ENCODE assay signal across 8 cellular contexts in the genomic region with DNA sequence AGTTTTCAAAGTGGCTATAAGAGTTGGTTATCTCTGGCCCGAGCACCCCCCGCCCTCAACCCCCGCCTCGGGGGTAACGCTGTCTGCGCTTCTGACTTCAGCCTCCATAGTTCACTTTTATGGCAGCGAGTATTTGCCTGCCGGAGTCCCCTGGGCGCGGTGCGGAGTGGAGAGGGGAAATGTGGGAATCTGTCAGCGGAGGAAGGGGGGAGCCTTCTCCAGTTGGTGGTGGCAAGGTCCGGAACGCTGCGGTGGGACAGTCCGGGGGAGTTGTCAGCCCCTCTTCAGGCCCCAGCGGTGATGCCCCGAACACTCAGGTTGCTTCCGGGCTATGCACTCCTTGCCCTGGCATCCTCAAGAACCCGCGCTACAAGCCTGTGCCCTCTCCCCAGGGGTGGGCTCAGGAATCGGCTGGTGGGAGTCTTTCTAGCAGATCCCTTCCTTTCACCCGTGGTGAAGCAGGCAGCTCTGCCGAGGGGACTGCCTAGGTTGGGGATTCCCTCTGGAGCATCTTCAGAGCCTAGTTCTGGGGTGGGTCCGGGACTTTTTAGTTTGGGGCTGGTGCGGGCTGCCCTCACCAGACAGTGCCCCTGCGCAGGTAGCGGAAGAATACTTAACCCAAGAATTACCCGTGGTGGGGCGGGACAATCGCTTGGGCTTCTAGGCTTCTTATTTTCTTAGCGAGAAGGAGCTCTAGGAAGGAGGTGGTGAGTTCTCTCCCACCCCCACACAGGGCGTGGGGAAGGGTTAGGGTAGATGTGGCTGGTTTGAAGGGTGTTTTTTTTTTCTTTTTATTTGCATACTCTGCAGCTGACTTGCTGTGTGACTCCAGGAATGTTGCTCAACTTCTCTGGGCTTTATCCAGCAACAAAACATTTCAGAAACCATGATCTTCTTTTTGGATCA. TPM values are rescaled to one million over a fixed set of nuclear protein-coding genes. Genes with fewer than 3 reads are reported as not detected.
DNase-seq lines count a peak whose midpoint lies in the region; ATAC-seq, FAIRE-seq and TF ChIP-seq lines count a peak whose summit lies in the region.

No MANE protein-coding gene starts in this region.

- H3K27me3 ChIP-seq in subcutaneous abdominal adipose tissue (ENCODE audit: control insufficient read depth in 5 of 5, insufficient read depth in 4 of 5, low read length in 5 of 5) = no peaks in the 10 kb centered on the region

- no peaks in the 10 kb centered on the region for H3K9me3 Mint-ChIP-seq in activated T-helper 2 cell treated with anti-CD3 and anti-CD28 coated beads, Interferon-gamma antibody, Interleukin-2, Interleukin-4, amounts not matched to agents 10 μg/mL and 5 μg/mL and 100 μg/mL, durations not matched to agents 14 hours and 24 hours and 36 hours

- peaks cover 7 to 32% of the 10 kb centered on the region in 2 donors for H3K4me1 ChIP-seq in kidney (ENCODE audit: control insufficient read depth in 1 of 2, insufficient read depth in 1 of 2, low read depth in 1 of 2, low read length in 2 of 2)
- peaks cover 25 to 93% (median 82%) of the 10 kb centered on the region in 5 donors for H3K4me1 ChIP-seq in subcutaneous abdominal adipose tissue (ENCODE audit: control insufficient read depth in 5 of 5, insufficient read depth in 5 of 5, low read length in 5 of 5)

- no peak overlapping the region for H3K27ac ChIP-seq in kidney (ENCODE audit: low read depth in 2 of 2, low read length in 2 of 2)
- peak overlapping the region; percentile 58 for H3K27ac ChIP-seq in subcutaneous abdominal adipose tissue (ENCODE audit: low read depth, low read length)

- ATAC-seq in HG03378 (IDR thresholded peaks at IDR 0.05; ENCODE audit: unreplicated experiment) = no peak
- ATAC-seq in HG03196 (IDR thresholded peaks at IDR 0.05; ENCODE audit: unreplicated experiment) = no peak

- TF ChIP-seq CTCF in kidney (IDR thresholded peaks at IDR 0.05; ENCODE audit: borderline replicate concordance, extremely low read depth, insufficient read depth) = no peak

- DNase-seq in NCI-H1105 treated with DMSO at 0.1 percent for 48 hours (lab: John Stamatoyannopoulos, UW) (peak; percentile 26), NCI-H1105 (lab: John Stamatoyannopoulos, UW) (no peak), kidney (peak; percentile 76), cerebellum (ENCODE audit: low spot score) (no peak)
- no peak for DNase-seq in activated T-helper 2 cell treated with anti-CD3 and anti-CD28 coated beads, Interferon-gamma antibody, Interleukin-2, Interleukin-4, amounts not matched to agents 10 μg/mL and 5 μg/mL and 100 μg/mL, durations not matched to agents 14 hours and 24 hours and 36 hours (ENCODE audit: low spot score)

- H3K36me3 Mint-ChIP-seq in activated T-helper 2 cell treated with anti-CD3 and anti-CD28 coated beads, Interferon-gamma antibody, Interleukin-2, Interleukin-4, amounts not matched to agents 10 μg/mL and 5 μg/mL and 100 μg/mL, durations not matched to agents 14 hours and 24 hours and 36 hours (ENCODE audit: low read depth) = no peaks in the 10 kb centered on the region

- peaks cover 55% of the 10 kb centered on the region for H3K27me3 Mint-ChIP-seq in activated T-helper 2 cell treated with anti-CD3 and anti-CD28 coated beads, Interferon-gamma antibody, Interleukin-2, Interleukin-4, amounts not matched to agents 10 μg/mL and 5 μg/mL and 100 μg/mL, durations not matched to agents 14 hours and 24 hours and 36 hours (ENCODE audit: low read depth)

- H3K4me3 ChIP-seq in kidney (ENCODE audit: low read length in 2 of 2) = peak overlapping the region; percentile 67 to 75
- H3K4me3 ChIP-seq in subcutaneous abdominal adipose tissue (ENCODE audit: low read depth in 1 of 5, low read length in 5 of 5) = peak overlapping the region; percentile 84 to 91 (median 84)

- H3K4me1 Mint-ChIP-seq in activated T-helper 2 cell treated with anti-CD3 and anti-CD28 coated beads, Interferon-gamma antibody, Interleukin-2, Interleukin-4, amounts not matched to agents 10 μg/mL and 5 μg/mL and 100 μg/mL, durations not matched to agents 14 hours and 24 hours and 36 hours (ENCODE audit: low read depth) = peaks cover 15% of the 10 kb centered on the region

- H3K36me3 ChIP-seq in kidney (ENCODE audit: control insufficient read depth in 1 of 2, insufficient read depth in 2 of 2, low read length in 2 of 2) (no peaks in the 10 kb centered on the region), subcutaneous abdominal adipose tissue (ENCODE audit: control insufficient read depth in 5 of 5, insufficient read depth in 5 of 5, low read length in 5 of 5) (peaks cover 0 to 14% (median 5%) of the 10 kb centered on the region in 5 donors)

- H3K9ac ChIP-seq in kidney (ENCODE audit: low read length in 2 of 2) (peak overlapping the region; percentile 55 to 67), subcutaneous abdominal adipose tissue (ENCODE audit: low read length in 5 of 5) (peak overlapping the region; percentile 42 to 86 (median 74))

- no peaks in the 10 kb centered on the region for H3K9me3 ChIP-seq in kidney (ENCODE audit: control insufficient read depth in 1 of 2, low read length in 2 of 2)
- no peaks in the 10 kb centered on the region for H3K9me3 ChIP-seq in subcutaneous abdominal adipose tissue (ENCODE audit: control insufficient read depth in 5 of 5, low read length in 5 of 5)

- intact Hi-C loops in activated T-helper 2 cell treated with anti-CD3 and anti-CD28 coated beads, Interferon-gamma antibody, Interleukin-2, Interleukin-4, amounts not matched to agents 10 μg/mL and 5 μg/mL and 100 μg/mL, durations not matched to agents 14 hours and 24 hours and 36 hours (cut with micrococcal nuclease) = no loop called here
- intact Hi-C loops in kidney (cut with DNase I) = no loop called here

- peak overlapping the region; percentile 81 for H3K4me3 Mint-ChIP-seq in activated T-helper 2 cell treated with anti-CD3 and anti-CD28 coated beads, Interferon-gamma antibody, Interleukin-2, Interleukin-4, amounts not matched to agents 10 μg/mL and 5 μg/mL and 100 μg/mL, durations not matched to agents 14 hours and 24 hours and 36 hours (ENCODE audit: low read depth)

- no peak overlapping the region for H3K27ac Mint-ChIP-seq in activated T-helper 2 cell treated with anti-CD3 and anti-CD28 coated beads, Interferon-gamma antibody, Interleukin-2, Interleukin-4, amounts not matched to agents 10 μg/mL and 5 μg/mL and 100 μg/mL, durations not matched to agents 14 hours and 24 hours and 36 hours

- no peak for FAIRE-seq in kidney (lab: Jason Lieb, UNC)

RNA-seq across cellular contexts. Expression of gene ATOH8, which starts 1.6 kb away (rescaled TPM):
- 0.07 and 0.11 TPM in 2 replicates for total RNA-seq in activated T-helper 2 cell treated with anti-CD3 and anti-CD28 coated beads, Interferon-gamma antibody, Interleukin-2, Interleukin-4, amounts not matched to agents 10 μg/mL and 5 μg/mL and 100 μg/mL, durations not matched to agents 14 hours and 24 hours and 36 hours
- total RNA-seq in kidney = 11.2 TPM
- polyA plus RNA-seq in kidney (ENCODE audit: insufficient read depth, low read depth, low replicate concordance) = 18.6 TPM
- total RNA-seq in cerebellum = 13.2 TPM

Comparison
In these comparisons a context has a peak if more than half of its experiments do, and no peak if none do; other contexts are left out.
1. DNase-seq: peak in NCI-H1105 treated with DMSO at 0.1 percent for 48 hours (single experiment) and kidney (single experiment); none in NCI-H1105 (single experiment), activated T-helper 2 cell treated with anti-CD3 and anti-CD28 coated beads, Interferon-gamma antibody, Interleukin-2, Interleukin-4, amounts not matched to agents 10 μg/mL and 5 μg/mL and 100 μg/mL, durations not matched to agents 14 hours and 24 hours and 36 hours (single experiment) and cerebellum (single experiment).
2. RNA of gene ATOH8, which starts 1.6 kb away (total RNA-seq): 13.2 TPM in cerebellum (single experiment) and 11.2 TPM in kidney (single experiment); 0.07 to 0.11 TPM in activated T-helper 2 cell treated with anti-CD3 and anti-CD28 coated beads, Interferon-gamma antibody, Interleukin-2, Interleukin-4, amounts not matched to agents 10 μg/mL and 5 μg/mL and 100 μg/mL, durations not matched to agents 14 hours and 24 hours and 36 hours; every median in the first group is over 10 times any median in the second.